In the genomic region with DNA sequence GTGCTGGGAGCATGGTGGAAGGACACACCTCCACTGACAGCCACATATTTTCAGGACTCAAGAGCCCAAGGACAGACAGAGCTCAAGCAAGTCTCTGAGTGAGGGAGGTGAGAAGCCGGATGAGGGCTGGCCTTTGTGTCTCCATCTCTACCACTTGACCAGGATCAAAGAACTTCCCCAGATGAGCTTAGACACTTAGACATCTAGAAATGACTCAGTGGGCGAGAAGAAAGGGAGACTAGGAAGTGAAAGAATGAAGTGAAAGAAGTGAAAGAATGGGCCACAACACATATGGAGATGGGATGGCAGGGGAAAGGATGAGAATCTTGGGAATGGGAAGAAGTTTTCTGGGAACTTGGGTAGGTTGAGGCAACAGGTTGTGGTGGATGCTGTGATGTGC, we compare ENCODE assay signal across 20 cellular contexts.
DNase-seq lines count a peak whose midpoint lies in the region; ATAC-seq and TF ChIP-seq lines count a peak whose summit lies in the region.
"Had no signal": no experiment of that assay in that cellular context is flagged by ENCODE, and none has a peak within 500 bp of the region (broad histone marks: within the 10 kb centered on the region; RNA-seq: fewer than 3 reads in every experiment).

No MANE protein-coding gene starts in this region.

- H3K27ac ChIP-seq in OCI-LY7 (ENCODE audit: low read depth, low read length, poor library complexity, severe bottlenecking) (no peak overlapping the region), heart right ventricle (no peak overlapping the region)
- H3K27ac ChIP-seq: C4-2B, GM23248 had no signal

- BruUV-seq in OCI-LY7 (replicated peaks; lab: Mats Ljungman, UMichigan), result no TSS peak

- no peak overlapping the region for H3K4me2 ChIP-seq in OCI-LY7 (ENCODE audit: low read length)

- intact Hi-C loops in OCI-LY7 (cut with micrococcal nuclease; ENCODE audit: unreplicated experiment), result no loop called here
- intact Hi-C loops in CD14-positive monocyte (cut with micrococcal nuclease), result no loop called here
- intact Hi-C loops in heart right ventricle (cut with DNase I), result no loop called here

- peak; percentile 46 for ATAC-seq in GM18502 (IDR thresholded peaks at IDR 0.05; ENCODE audit: poor library complexity, unreplicated experiment)
- no peak for ATAC-seq in GM19452 (IDR thresholded peaks at IDR 0.05; ENCODE audit: unreplicated experiment)
- no peak for ATAC-seq in heart right ventricle

- H3K4me1 Mint-ChIP-seq in CD14-positive monocyte, result peaks cover 36% of the 10 kb centered on the region

- no peaks in the 10 kb centered on the region for H3K9me3 Mint-ChIP-seq in CD14-positive monocyte
- H3K9me3 Mint-ChIP-seq: T-helper 1 cell treated with Interleukin-12 subunit alpha and Interleukin-12 subunit beta and Interleukin-4 antibody, amounts not matched to agents 30 μg/mL and 1 μg/mL, for 36 hours had no signal

- no peaks in the 10 kb centered on the region for H3K27me3 ChIP-seq in heart right ventricle

- WGBS in heart right ventricle, 2 donors, result 74 to 79% methylated on average over 2 of the region's 2 CpGs

- H3K36me3 Mint-ChIP-seq in CD14-positive monocyte, result no peaks in the 10 kb centered on the region

- POLR2A ChIA-PET in OCI-LY7 (lab: Charles Lee), result no interaction called here

- H3K4me1 ChIP-seq in OCI-LY7 (ENCODE audit: insufficient read depth, low read length, poor library complexity, severe bottlenecking) (no peaks in the 10 kb centered on the region), heart right ventricle (peaks cover 0 to 28% (median 6%) of the 10 kb centered on the region in 9 donors)

- CTCF ChIA-PET in OCI-LY7 (lab: Charles Lee; ENCODE audit: unreplicated experiment), result no interaction called here

- H3K27ac Mint-ChIP-seq in CD14-positive monocyte, result peak overlapping the region in 2 of 7 donors; percentile 3 to 7
- H3K27ac Mint-ChIP-seq: T-helper 1 cell treated with Interleukin-12 subunit alpha and Interleukin-12 subunit beta and Interleukin-4 antibody, amounts not matched to agents 30 μg/mL and 1 μg/mL, for 36 hours had no signal

- DNase-seq in CD1c-positive myeloid dendritic cell (ENCODE audit: extremely low spot score) (peak; percentile 41), HT1080 (ENCODE audit: low read depth) (peak; percentile 33), medulla oblongata (ENCODE audit: extremely low spot score) (peak; percentile 37), OCI-LY7 (ENCODE audit: low spot score) (no peak), CD14-positive monocyte (ENCODE audit: low spot score) (no peak), heart right ventricle (no peak)
- DNase-seq: COR-L47, GF-D8, GM23248, HCEC 1CT, KBM-7, NCI-H1092 treated with DMSO at 0.1 percent for 48 hours, NCI-H1694, NCI-H524, OCI-M1, SHP77 treated with DMSO at 0.1 percent for 48 hours had no signal

- H3K4me3 Mint-ChIP-seq in CD14-positive monocyte, result no peak overlapping the region
- H3K4me3 Mint-ChIP-seq: T-helper 1 cell treated with Interleukin-12 subunit alpha and Interleukin-12 subunit beta and Interleukin-4 antibody, amounts not matched to agents 30 μg/mL and 1 μg/mL, for 36 hours had no signal

- no peaks in the 10 kb centered on the region for H3K9me2 ChIP-seq in OCI-LY7 (ENCODE audit: insufficient read depth, low read length)

- H4K20me1 ChIP-seq in OCI-LY7 (ENCODE audit: insufficient read depth, low read length), result no peaks in the 10 kb centered on the region

- no peaks in the 10 kb centered on the region for H3K79me2 ChIP-seq in OCI-LY7 (ENCODE audit: insufficient read depth, low read depth, low read length)

- H3K27me3 Mint-ChIP-seq in CD14-positive monocyte (ENCODE audit: low read depth in 3 of 3), result peaks cover 0 to 2% (median 1%) of the 10 kb centered on the region in 3 donors

- TF ChIP-seq CTCF in OCI-LY7 (conservative IDR thresholded peaks at IDR 0.05; ENCODE audit: low read length) (no peak), CD14-positive monocyte (IDR thresholded peaks at IDR 0.05) (no peak), heart right ventricle (IDR thresholded peaks at IDR 0.05) (no peak)

- H3K4me3 ChIP-seq in OCI-LY7 (ENCODE audit: low read depth, low read length, poor library complexity, severe bottlenecking), result no peak overlapping the region
- no peak overlapping the region for H3K4me3 ChIP-seq in heart right ventricle
- H3K4me3 ChIP-seq: GM23248 had no signal

- H2AFZ ChIP-seq in OCI-LY7 (ENCODE audit: low read length), result no peak overlapping the region
- H2AFZ ChIP-seq: GM23248 had no signal

- H3K36me3 ChIP-seq in OCI-LY7 (ENCODE audit: insufficient read depth, low read length) (no peaks in the 10 kb centered on the region), heart right ventricle (no peaks in the 10 kb centered on the region)

- H3K9me3 ChIP-seq in OCI-LY7 (ENCODE audit: low read length) (no peaks in the 10 kb centered on the region), heart right ventricle (no peaks in the 10 kb centered on the region)

Comparison
In these comparisons a context has a peak if more than half of its experiments do, and no peak if none do; other contexts are left out.
1. DNase-seq: peak in CD1c-positive myeloid dendritic cell (single experiment), HT1080 (single experiment) and medulla oblongata (single experiment); none in OCI-LY7 (single experiment), CD14-positive monocyte (single experiment) and heart right ventricle (0 of 2).